ENCODE assay signal across 10 cellular contexts in the genomic region with DNA sequence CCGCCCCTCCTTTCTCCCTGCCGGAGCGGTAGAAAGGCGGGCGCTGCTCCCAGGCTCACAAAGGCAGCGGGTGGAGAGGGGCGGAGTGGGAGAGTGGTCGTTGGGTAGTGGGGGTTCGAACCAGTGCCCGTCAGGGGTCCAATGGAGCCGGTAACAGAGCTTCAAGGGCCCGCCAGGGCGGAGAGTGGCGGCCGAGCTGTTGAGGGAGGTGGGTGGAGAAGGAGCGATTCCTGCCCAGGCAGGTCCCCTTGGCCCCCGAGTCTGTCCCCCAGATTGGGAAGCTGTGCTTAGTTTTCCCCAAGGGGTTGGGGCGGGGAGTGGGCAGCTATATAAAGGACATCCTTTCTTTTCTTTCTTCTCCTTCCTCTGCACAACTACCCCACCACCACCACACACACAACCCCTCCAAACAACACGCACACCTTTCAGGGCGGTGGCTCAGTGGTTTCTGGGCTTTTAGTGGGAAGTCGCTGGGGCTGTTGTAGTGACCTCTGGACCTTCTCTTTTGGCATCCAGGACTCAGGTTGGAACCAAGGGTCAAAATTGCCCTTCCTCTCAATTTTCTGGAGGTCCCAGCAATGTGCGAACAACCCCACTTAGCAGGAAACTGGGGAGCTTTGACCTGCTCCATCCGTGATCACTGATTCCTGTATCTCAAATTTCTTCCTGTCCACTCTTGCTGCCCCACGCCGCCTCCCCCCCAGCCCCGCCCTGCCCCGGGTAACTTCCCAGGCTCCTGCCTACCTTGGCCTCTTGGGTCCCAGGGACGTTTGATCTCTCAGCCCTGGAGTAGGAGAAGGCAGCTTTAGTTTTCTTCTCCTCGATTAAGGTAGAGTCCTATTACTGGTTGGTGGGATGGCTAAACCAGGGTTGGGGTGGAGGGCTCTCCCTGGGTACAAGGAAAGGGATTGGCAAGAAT. TPM values are rescaled to one million over a fixed set of nuclear protein-coding genes. Genes with fewer than 3 reads are reported as not detected.
A peak's percentile ranks its signal among the peaks of the same experiment; 100 is the strongest.
DNase-seq lines count a peak whose midpoint lies in the region; ATAC-seq, FAIRE-seq and TF ChIP-seq lines count a peak whose summit lies in the region.
"Had no signal": no experiment of that assay in that cellular context is flagged by ENCODE, and none has a peak within 500 bp of the region (broad histone marks: within the 10 kb centered on the region; RNA-seq: fewer than 3 reads in every experiment).

No MANE protein-coding gene starts in this region.

- no peak for FAIRE-seq in bronchial epithelial cell (lab: Jason Lieb, UNC)
- FAIRE-seq: endometrium, K562 had no signal

- WGBS in upper lobe of left lung, 2 donors, result 15 to 42% methylated on average over 15 to 28 of the region's 29 CpGs

- no peaks in the 10 kb centered on the region for H3K9me3 ChIP-seq in upper lobe of left lung

- no peak for TF ChIP-seq POLR2A in upper lobe of left lung (IDR thresholded peaks at IDR 0.05)

- peak; percentile 57 for DNase-seq in activated CD8-positive, alpha-beta memory T cell treated with anti-CD3 and anti-CD28 coated beads for 24 hours
- no peak for DNase-seq in activated CD8-positive, alpha-beta memory T cell treated with anti-CD3 and anti-CD28 coated beads, Interleukin-2, amount 50 U/mL, for 48 hours
- DNase-seq in bronchial epithelial cell (ENCODE audit: low read depth) (no peak), mesenteric fat pad (ENCODE audit: low spot score) (peak; percentile 85), upper lobe of left lung (peak; percentile 18 to 52), NCI-H1417 treated with DMSO at 0.1 percent for 48 hours (lab: John Stamatoyannopoulos, UW) (no peak)

- H3K27ac ChIP-seq in upper lobe of left lung, result peak overlapping the region; percentile 80 to 92 (median 90)

- no peak for ATAC-seq in upper lobe of left lung (ENCODE audit: low FRiP score in 2 of 2)
- ATAC-seq in GM19328 (IDR thresholded peaks at IDR 0.05; ENCODE audit: unreplicated experiment), result no peak
- no peak for ATAC-seq in HG02970 (IDR thresholded peaks at IDR 0.05; ENCODE audit: low FRiP score, unreplicated experiment)

- H3K4me3 ChIP-seq in bronchial epithelial cell (ENCODE audit: low read depth, low read length) (peak overlapping the region; percentile 79), upper lobe of left lung (peak overlapping the region; percentile 64 to 82 (median 68))

- H3K4me1 ChIP-seq in upper lobe of left lung, result peaks cover 0 to 9% (median 0%) of the 10 kb centered on the region in 4 donors

- peaks cover 2% of the 10 kb centered on the region for H3K36me3 ChIP-seq in bronchial epithelial cell (ENCODE audit: control insufficient read depth, insufficient read depth, low read length)
- no peaks in the 10 kb centered on the region for H3K36me3 ChIP-seq in upper lobe of left lung

- H3K27me3 ChIP-seq in bronchial epithelial cell (ENCODE audit: control insufficient read depth, insufficient read depth, low read length) (no peaks in the 10 kb centered on the region), upper lobe of left lung (no peaks in the 10 kb centered on the region)

- TF ChIP-seq CTCF in bronchial epithelial cell (IDR thresholded peaks at IDR 0.05; ENCODE audit: insufficient read depth, low read length, severe bottlenecking), result no peak
- no peak for TF ChIP-seq CTCF in upper lobe of left lung (IDR thresholded peaks at IDR 0.05)

- TF ChIP-seq EP300 in upper lobe of left lung (IDR thresholded peaks at IDR 0.05), result no peak

RNA-seq across cellular contexts. Expression of gene EFNB1, which starts 1.9 kb away (rescaled TPM):
- total RNA-seq in bronchial epithelial cell, result 117 and 159 TPM in 2 replicates
- total RNA-seq in mesenteric fat pad, result 78.9 TPM
- 10 to 100 TPM; 17.8 to 74.7 (median 40.0) TPM for total RNA-seq in upper lobe of left lung

Comparison
In these comparisons a context has a peak if more than half of its experiments do, and no peak if none do; other contexts are left out.
1. DNase-seq: peak in activated CD8-positive, alpha-beta memory T cell treated with anti-CD3 and anti-CD28 coated beads for 24 hours (single experiment), mesenteric fat pad (single experiment) and upper lobe of left lung (2 of 2); none in activated CD8-positive, alpha-beta memory T cell treated with anti-CD3 and anti-CD28 coated beads, Interleukin-2, amount 50 U/mL, for 48 hours (single experiment), bronchial epithelial cell (single experiment) and NCI-H1417 treated with DMSO at 0.1 percent for 48 hours (single experiment).